1 cellular context compared by ENCODE assay signal in the genomic region with DNA sequence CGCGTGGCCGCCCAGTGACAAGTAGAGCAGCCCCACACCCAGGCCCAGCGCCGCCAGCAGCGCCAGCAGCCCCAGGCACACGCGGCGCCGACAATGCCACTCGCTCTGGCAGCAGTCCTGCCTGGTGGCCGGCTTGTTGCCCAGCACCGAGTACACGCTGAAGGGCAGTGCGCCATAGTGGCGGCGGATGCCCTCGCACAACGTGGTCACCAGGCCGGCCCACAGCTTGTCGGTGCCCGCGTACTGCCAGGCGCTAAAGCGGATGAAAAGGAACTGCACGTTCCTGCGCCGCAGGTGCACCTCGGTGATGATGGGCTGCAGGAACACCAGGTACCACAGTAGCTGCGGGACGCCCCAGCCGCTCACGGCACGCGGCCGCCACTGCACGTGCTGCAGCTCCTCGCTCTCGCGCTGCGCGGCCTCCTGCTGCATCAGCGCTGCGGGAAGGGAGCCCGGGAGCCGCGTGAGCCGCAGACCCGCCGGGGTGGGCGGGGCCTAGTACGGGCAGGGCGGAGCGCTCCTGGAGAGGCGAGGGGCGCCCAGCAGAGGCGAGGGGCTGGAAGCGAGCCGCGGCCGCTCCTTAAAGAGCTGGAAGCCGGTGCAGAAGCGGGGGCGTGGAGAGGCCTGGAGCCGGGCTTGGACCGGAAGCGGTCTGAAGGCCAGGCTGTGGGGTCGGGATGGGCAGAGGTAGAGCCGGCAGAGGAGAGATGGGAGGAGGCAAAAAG.
TF ChIP-seq lines count a peak whose summit lies in the region.

No MANE protein-coding gene starts in this region.

TF ChIP-seq in WTC11, 78 proteins besides CTCF, POLR2A, EP300 and RAD21 (continued from another document and continues in another):
- TF ChIP-seq, protein P1, sequence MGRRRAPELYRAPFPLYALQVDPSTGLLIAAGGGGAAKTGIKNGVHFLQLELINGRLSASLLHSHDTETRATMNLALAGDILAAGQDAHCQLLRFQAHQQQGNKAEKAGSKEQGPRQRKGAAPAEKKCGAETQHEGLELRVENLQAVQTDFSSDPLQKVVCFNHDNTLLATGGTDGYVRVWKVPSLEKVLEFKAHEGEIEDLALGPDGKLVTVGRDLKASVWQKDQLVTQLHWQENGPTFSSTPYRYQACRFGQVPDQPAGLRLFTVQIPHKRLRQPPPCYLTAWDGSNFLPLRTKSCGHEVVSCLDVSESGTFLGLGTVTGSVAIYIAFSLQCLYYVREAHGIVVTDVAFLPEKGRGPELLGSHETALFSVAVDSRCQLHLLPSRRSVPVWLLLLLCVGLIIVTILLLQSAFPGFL (CRISPR knock-in tag; IDR thresholded peaks at IDR 0.05; ENCODE audit: borderline replicate concordance) = no peak
- TF ChIP-seq NR3C1 (CRISPR knock-in tag; conservative IDR thresholded peaks at IDR 0.05; ENCODE audit: low read depth) (peak; percentile 87; the same call in 1 of the 2 replicates), NR1H2 (CRISPR knock-in tag; IDR thresholded peaks at IDR 0.05) (no peak), TEAD4 (CRISPR knock-in tag; IDR thresholded peaks at IDR 0.05) (no peak), ZNF416 (CRISPR knock-in tag; IDR thresholded peaks at IDR 0.05) (no peak), ZNF423 (CRISPR knock-in tag; IDR thresholded peaks at IDR 0.05) (peak; percentile 96), ZNF219 (CRISPR knock-in tag; IDR thresholded peaks at IDR 0.05; ENCODE audit: borderline replicate concordance) (no peak), CREB1 (CRISPR knock-in tag; IDR thresholded peaks at IDR 0.05) (peak; percentile 70; the same call in 1 of the 2 replicates), TCF7 (CRISPR knock-in tag; IDR thresholded peaks at IDR 0.05; ENCODE audit: low read depth) (peak; percentile 88; the same call in 1 of the 2 replicates), GTF2I (CRISPR knock-in tag; conservative IDR thresholded peaks at IDR 0.05) (no peak), ELF4 (CRISPR knock-in tag; IDR thresholded peaks at IDR 0.05; ENCODE audit: low read depth) (no peak), TEAD1 (CRISPR knock-in tag; IDR thresholded peaks at IDR 0.05) (no peak), ESRRA (CRISPR knock-in tag; IDR thresholded peaks at IDR 0.05; ENCODE audit: borderline replicate concordance) (no peak), ZNF317 (CRISPR knock-in tag; IDR thresholded peaks at IDR 0.05; ENCODE audit: borderline replicate concordance, low read depth) (no peak), CREM (CRISPR knock-in tag; IDR thresholded peaks at IDR 0.05) (no peak), SMAD3 (CRISPR knock-in tag; IDR thresholded peaks at IDR 0.05; ENCODE audit: borderline replicate concordance) (no peak), NFATC4 (CRISPR knock-in tag; IDR thresholded peaks at IDR 0.05) (no peak), FOXJ3 (CRISPR knock-in tag; IDR thresholded peaks at IDR 0.05; ENCODE audit: borderline replicate concordance) (no peak), GABPB1 (CRISPR knock-in tag; IDR thresholded peaks at IDR 0.05) (no peak), GRHL2 (CRISPR knock-in tag; IDR thresholded peaks at IDR 0.05; ENCODE audit: insufficient replicate concordance, severe bottlenecking) (no peak)
- TF ChIP-seq, protein P2, sequence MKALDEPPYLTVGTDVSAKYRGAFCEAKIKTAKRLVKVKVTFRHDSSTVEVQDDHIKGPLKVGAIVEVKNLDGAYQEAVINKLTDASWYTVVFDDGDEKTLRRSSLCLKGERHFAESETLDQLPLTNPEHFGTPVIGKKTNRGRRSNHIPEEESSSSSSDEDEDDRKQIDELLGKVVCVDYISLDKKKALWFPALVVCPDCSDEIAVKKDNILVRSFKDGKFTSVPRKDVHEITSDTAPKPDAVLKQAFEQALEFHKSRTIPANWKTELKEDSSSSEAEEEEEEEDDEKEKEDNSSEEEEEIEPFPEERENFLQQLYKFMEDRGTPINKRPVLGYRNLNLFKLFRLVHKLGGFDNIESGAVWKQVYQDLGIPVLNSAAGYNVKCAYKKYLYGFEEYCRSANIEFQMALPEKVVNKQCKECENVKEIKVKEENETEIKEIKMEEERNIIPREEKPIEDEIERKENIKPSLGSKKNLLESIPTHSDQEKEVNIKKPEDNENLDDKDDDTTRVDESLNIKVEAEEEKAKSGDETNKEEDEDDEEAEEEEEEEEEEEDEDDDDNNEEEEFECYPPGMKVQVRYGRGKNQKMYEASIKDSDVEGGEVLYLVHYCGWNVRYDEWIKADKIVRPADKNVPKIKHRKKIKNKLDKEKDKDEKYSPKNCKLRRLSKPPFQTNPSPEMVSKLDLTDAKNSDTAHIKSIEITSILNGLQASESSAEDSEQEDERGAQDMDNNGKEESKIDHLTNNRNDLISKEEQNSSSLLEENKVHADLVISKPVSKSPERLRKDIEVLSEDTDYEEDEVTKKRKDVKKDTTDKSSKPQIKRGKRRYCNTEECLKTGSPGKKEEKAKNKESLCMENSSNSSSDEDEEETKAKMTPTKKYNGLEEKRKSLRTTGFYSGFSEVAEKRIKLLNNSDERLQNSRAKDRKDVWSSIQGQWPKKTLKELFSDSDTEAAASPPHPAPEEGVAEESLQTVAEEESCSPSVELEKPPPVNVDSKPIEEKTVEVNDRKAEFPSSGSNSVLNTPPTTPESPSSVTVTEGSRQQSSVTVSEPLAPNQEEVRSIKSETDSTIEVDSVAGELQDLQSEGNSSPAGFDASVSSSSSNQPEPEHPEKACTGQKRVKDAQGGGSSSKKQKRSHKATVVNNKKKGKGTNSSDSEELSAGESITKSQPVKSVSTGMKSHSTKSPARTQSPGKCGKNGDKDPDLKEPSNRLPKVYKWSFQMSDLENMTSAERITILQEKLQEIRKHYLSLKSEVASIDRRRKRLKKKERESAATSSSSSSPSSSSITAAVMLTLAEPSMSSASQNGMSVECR (CRISPR knock-in tag; IDR thresholded peaks at IDR 0.05; ENCODE audit: borderline replicate concordance) = no peak
- TF ChIP-seq, protein P3, sequence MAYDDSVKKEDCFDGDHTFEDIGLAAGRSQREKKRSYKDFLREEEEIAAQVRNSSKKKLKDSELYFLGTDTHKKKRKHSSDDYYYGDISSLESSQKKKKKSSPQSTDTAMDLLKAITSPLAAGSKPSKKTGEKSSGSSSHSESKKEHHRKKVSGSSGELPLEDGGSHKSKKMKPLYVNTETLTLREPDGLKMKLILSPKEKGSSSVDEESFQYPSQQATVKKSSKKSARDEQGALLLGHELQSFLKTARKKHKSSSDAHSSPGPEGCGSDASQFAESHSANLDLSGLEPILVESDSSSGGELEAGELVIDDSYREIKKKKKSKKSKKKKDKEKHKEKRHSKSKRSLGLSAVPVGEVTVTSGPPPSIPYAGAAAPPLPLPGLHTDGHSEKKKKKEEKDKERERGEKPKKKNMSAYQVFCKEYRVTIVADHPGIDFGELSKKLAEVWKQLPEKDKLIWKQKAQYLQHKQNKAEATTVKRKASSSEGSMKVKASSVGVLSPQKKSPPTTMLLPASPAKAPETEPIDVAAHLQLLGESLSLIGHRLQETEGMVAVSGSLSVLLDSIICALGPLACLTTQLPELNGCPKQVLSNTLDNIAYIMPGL (CRISPR knock-in tag; IDR thresholded peaks at IDR 0.05) = no peak
- TF ChIP-seq, protein P4, sequence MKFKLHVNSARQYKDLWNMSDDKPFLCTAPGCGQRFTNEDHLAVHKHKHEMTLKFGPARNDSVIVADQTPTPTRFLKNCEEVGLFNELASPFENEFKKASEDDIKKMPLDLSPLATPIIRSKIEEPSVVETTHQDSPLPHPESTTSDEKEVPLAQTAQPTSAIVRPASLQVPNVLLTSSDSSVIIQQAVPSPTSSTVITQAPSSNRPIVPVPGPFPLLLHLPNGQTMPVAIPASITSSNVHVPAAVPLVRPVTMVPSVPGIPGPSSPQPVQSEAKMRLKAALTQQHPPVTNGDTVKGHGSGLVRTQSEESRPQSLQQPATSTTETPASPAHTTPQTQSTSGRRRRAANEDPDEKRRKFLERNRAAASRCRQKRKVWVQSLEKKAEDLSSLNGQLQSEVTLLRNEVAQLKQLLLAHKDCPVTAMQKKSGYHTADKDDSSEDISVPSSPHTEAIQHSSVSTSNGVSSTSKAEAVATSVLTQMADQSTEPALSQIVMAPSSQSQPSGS (CRISPR knock-in tag; IDR thresholded peaks at IDR 0.05; ENCODE audit: borderline replicate concordance, low read depth) = no peak
- TF ChIP-seq, protein P5, sequence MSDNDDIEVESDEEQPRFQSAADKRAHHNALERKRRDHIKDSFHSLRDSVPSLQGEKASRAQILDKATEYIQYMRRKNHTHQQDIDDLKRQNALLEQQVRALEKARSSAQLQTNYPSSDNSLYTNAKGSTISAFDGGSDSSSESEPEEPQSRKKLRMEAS (CRISPR knock-in tag; IDR thresholded peaks at IDR 0.05) = peak; percentile 91
- TF ChIP-seq, protein P6, sequence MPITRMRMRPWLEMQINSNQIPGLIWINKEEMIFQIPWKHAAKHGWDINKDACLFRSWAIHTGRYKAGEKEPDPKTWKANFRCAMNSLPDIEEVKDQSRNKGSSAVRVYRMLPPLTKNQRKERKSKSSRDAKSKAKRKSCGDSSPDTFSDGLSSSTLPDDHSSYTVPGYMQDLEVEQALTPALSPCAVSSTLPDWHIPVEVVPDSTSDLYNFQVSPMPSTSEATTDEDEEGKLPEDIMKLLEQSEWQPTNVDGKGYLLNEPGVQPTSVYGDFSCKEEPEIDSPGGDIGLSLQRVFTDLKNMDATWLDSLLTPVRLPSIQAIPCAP (CRISPR knock-in tag; IDR thresholded peaks at IDR 0.05) = no peak
- TF ChIP-seq, protein P7, sequence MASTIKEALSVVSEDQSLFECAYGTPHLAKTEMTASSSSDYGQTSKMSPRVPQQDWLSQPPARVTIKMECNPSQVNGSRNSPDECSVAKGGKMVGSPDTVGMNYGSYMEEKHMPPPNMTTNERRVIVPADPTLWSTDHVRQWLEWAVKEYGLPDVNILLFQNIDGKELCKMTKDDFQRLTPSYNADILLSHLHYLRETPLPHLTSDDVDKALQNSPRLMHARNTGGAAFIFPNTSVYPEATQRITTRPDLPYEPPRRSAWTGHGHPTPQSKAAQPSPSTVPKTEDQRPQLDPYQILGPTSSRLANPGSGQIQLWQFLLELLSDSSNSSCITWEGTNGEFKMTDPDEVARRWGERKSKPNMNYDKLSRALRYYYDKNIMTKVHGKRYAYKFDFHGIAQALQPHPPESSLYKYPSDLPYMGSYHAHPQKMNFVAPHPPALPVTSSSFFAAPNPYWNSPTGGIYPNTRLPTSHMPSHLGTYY (CRISPR knock-in tag; IDR thresholded peaks at IDR 0.05) = no peak
- TF ChIP-seq, protein P8, sequence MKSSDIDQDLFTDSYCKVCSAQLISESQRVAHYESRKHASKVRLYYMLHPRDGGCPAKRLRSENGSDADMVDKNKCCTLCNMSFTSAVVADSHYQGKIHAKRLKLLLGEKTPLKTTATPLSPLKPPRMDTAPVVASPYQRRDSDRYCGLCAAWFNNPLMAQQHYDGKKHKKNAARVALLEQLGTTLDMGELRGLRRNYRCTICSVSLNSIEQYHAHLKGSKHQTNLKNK (CRISPR knock-in tag; IDR thresholded peaks at IDR 0.05) = no peak
- TF ChIP-seq, protein P9, sequence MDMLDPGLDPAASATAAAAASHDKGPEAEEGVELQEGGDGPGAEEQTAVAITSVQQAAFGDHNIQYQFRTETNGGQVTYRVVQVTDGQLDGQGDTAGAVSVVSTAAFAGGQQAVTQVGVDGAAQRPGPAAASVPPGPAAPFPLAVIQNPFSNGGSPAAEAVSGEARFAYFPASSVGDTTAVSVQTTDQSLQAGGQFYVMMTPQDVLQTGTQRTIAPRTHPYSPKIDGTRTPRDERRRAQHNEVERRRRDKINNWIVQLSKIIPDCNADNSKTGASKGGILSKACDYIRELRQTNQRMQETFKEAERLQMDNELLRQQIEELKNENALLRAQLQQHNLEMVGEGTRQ (CRISPR knock-in tag; IDR thresholded peaks at IDR 0.05) = peak; percentile 44; the same call in 1 of the 2 replicates
- TF ChIP-seq, protein P10, sequence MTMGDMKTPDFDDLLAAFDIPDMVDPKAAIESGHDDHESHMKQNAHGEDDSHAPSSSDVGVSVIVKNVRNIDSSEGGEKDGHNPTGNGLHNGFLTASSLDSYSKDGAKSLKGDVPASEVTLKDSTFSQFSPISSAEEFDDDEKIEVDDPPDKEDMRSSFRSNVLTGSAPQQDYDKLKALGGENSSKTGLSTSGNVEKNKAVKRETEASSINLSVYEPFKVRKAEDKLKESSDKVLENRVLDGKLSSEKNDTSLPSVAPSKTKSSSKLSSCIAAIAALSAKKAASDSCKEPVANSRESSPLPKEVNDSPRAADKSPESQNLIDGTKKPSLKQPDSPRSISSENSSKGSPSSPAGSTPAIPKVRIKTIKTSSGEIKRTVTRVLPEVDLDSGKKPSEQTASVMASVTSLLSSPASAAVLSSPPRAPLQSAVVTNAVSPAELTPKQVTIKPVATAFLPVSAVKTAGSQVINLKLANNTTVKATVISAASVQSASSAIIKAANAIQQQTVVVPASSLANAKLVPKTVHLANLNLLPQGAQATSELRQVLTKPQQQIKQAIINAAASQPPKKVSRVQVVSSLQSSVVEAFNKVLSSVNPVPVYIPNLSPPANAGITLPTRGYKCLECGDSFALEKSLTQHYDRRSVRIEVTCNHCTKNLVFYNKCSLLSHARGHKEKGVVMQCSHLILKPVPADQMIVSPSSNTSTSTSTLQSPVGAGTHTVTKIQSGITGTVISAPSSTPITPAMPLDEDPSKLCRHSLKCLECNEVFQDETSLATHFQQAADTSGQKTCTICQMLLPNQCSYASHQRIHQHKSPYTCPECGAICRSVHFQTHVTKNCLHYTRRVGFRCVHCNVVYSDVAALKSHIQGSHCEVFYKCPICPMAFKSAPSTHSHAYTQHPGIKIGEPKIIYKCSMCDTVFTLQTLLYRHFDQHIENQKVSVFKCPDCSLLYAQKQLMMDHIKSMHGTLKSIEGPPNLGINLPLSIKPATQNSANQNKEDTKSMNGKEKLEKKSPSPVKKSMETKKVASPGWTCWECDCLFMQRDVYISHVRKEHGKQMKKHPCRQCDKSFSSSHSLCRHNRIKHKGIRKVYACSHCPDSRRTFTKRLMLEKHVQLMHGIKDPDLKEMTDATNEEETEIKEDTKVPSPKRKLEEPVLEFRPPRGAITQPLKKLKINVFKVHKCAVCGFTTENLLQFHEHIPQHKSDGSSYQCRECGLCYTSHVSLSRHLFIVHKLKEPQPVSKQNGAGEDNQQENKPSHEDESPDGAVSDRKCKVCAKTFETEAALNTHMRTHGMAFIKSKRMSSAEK (CRISPR knock-in tag; IDR thresholded peaks at IDR 0.05; ENCODE audit: borderline replicate concordance) = no peak
- TF ChIP-seq, protein P11, sequence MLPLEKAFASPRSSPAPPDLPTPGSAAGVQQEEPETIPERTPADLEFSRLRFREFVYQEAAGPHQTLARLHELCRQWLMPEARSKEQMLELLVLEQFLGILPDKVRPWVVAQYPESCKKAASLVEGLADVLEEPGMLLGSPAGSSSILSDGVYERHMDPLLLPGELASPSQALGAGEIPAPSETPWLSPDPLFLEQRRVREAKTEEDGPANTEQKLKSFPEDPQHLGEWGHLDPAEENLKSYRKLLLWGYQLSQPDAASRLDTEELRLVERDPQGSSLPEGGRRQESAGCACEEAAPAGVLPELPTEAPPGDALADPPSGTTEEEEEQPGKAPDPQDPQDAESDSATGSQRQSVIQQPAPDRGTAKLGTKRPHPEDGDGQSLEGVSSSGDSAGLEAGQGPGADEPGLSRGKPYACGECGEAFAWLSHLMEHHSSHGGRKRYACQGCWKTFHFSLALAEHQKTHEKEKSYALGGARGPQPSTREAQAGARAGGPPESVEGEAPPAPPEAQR (CRISPR knock-in tag; IDR thresholded peaks at IDR 0.05) = no peak
- TF ChIP-seq, protein P12, sequence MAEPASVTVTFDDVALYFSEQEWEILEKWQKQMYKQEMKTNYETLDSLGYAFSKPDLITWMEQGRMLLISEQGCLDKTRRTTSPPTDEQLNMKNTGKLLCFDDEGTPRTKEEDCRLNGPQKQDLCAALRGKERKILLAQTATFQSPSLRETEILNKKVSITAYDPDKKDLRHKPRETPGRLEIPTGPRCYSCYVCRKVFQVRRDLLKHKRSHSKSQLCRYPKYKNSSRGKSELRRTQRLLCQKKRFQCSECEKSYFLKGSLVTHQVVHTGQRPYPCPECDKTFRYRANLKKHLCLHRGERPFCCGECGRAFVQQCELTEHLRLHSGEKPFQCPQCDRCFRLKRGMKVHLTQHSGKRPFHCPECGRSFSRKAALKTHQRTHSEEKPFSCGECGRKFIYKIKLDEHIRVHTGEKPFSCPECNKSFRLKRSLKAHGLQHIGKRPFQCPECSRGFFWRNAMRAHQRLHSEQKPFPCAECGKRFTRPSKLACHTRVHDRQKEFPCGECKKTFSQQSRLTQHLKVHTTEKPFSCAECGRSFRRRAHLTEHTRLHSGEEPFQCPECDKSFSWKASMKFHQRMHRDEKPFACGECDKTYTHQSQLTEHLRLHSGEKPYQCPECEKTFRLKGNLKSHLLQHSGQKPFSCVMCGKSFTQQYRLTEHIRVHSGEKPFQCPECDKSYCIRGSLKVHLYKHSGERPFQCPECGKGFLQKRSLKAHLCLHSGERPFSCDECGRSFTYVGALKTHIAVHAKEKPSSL (CRISPR knock-in tag; conservative IDR thresholded peaks at IDR 0.05) = no peak
